In genomic region chr6:35727935-35728662, GRCh38 we compare ENCODE assay signal across 8 cellular contexts. TPM values are rescaled to one million over a fixed set of nuclear protein-coding genes. Genes with fewer than 3 reads are reported as not detected.
DNase-seq lines count a peak whose midpoint lies in the region; ATAC-seq and TF ChIP-seq lines count a peak whose summit lies in the region.

No MANE protein-coding gene starts in this region.

- H4K20me1 ChIP-seq in OCI-LY1 (ENCODE audit: insufficient read depth, low read length), result no peaks in the 10 kb centered on the region

- DNase-seq in C1 segment of cervical spinal cord (lab: John Stamatoyannopoulos, UW) (peak; percentile 48 to 95 (median 87)), HUDEP-2 (lab: John Stamatoyannopoulos, UW; ENCODE audit: unreplicated experiment in 76 of 76) (peak in 75 of 76 experiments; percentile 89 to 99 (median 98)), activated T-cell treated with anti-CD3 and anti-CD28 coated beads for 24 hours (ENCODE audit: low read depth) (peak; percentile 79), epidermal melanocyte (ENCODE audit: insufficient read length, low spot score) (peak; percentile 86)
- DNase-seq in stimulated activated CD8-positive, alpha-beta memory T cell treated with anti-CD3 and anti-CD28 coated beads, Interleukin-2, amount 100 ng/mL, for 1 hour (ENCODE audit: low read depth in 2 of 2), result peak; percentile 73 to 77

- H3K79me2 ChIP-seq in OCI-LY1 (ENCODE audit: insufficient read depth, low read length), result no peaks in the 10 kb centered on the region

- H3K27me3 ChIP-seq in OCI-LY1 (ENCODE audit: insufficient read depth, low read length) (no peaks in the 10 kb centered on the region), mononuclear cell (ENCODE audit: insufficient read depth, low read length) (no peaks in the 10 kb centered on the region)

- H3K36me3 ChIP-seq in OCI-LY1 (ENCODE audit: insufficient read depth, low read length), result no peaks in the 10 kb centered on the region

- TF ChIP-seq CTCF in OCI-LY1 (IDR thresholded peaks at IDR 0.05; ENCODE audit: low read length), result no peak

- peak overlapping the region; percentile 76 for H3K9ac ChIP-seq in OCI-LY1 (ENCODE audit: low read length)

- H3F3A ChIP-seq in OCI-LY1 (ENCODE audit: insufficient read depth, low read length), result peaks cover 5% of the 10 kb centered on the region; the same call in 1 of the 2 replicates

- H3K9me3 ChIP-seq in OCI-LY1 (ENCODE audit: low read length) (no peaks in the 10 kb centered on the region), mononuclear cell (ENCODE audit: low read depth, low read length) (no peaks in the 10 kb centered on the region)

- ATAC-seq in GM19397 (IDR thresholded peaks at IDR 0.05; ENCODE audit: unreplicated experiment), result peak; percentile 27

- H3K4me1 ChIP-seq in OCI-LY1 (ENCODE audit: insufficient read depth, low read length, severe bottlenecking), result peaks cover 87% of the 10 kb centered on the region
- H3K4me1 ChIP-seq in mononuclear cell (ENCODE audit: insufficient read depth, low read length), result peaks cover 90% of the 10 kb centered on the region

- peak overlapping the region; percentile 57 for H3K4me3 ChIP-seq in OCI-LY1 (ENCODE audit: low read depth, low read length, poor library complexity, severe bottlenecking)
- peak overlapping the region; percentile 39 for H3K4me3 ChIP-seq in mononuclear cell (ENCODE audit: low read length)

- no peak overlapping the region for H2AFZ ChIP-seq in OCI-LY1 (ENCODE audit: low read length)

- H3K4me2 ChIP-seq in OCI-LY1 (ENCODE audit: low read length), result peak overlapping the region; percentile 68

- peak overlapping the region; percentile 97 for H3K27ac ChIP-seq in OCI-LY1 (ENCODE audit: low read depth, low read length, poor library complexity, severe bottlenecking)

- H3K9me2 ChIP-seq in OCI-LY1 (ENCODE audit: low read depth, low read length), result no peaks in the 10 kb centered on the region

RNA-seq across cellular contexts. Expression of gene ARMC12, which starts 8.7 kb away (rescaled TPM):
- 0.10 TPM for total RNA-seq in mononuclear cell

RNA-seq across cellular contexts. Expression of gene FKBP5, which starts 39.4 kb away (rescaled TPM):
- total RNA-seq in mononuclear cell, result 20.1 TPM

RNA-seq across cellular contexts. Expression of gene CLPSL2, which starts 48.3 kb away (rescaled TPM):
- not detected for total RNA-seq in mononuclear cell

RNA-seq across cellular contexts. Expression of gene CLPSL1, which starts 52.7 kb away (rescaled TPM):
- not detected for total RNA-seq in mononuclear cell

Comparison
In these comparisons a context has a peak if more than half of its experiments do, and no peak if none do; other contexts are left out.
1. Peak in every context shown above with its lines: DNase-seq, ATAC-seq, H3K4me3 ChIP-seq and H3K27ac ChIP-seq.